In genomic region chr19:44753619-44753931, GRCh38 we compare ENCODE assay signal across 8 cellular contexts. TPM values are rescaled to one million over a fixed set of nuclear protein-coding genes. Genes with fewer than 3 reads are reported as not detected.
DNase-seq lines count a peak whose midpoint lies in the region; ATAC-seq and TF ChIP-seq lines count a peak whose summit lies in the region.

No MANE protein-coding gene starts in this region.

- DNase-seq in GM23338 (ENCODE audit: low spot score) (no peak), WERI-Rb-1 (no peak), fibroblast of the aortic adventitia (ENCODE audit: low read depth) (no peak), skeletal muscle cell (ENCODE audit: low read depth) (no peak), COR-L47 (lab: John Stamatoyannopoulos, UW) (no peak), cortex of kidney (lab: John Stamatoyannopoulos, UW) (no peak), NCI-H69 (lab: John Stamatoyannopoulos, UW) (no peak), GDM1 (lab: John Stamatoyannopoulos, UW) (no peak)

- peak overlapping the region; percentile 94 for H3K4me2 ChIP-seq in GM23338

- H4K20me1 ChIP-seq in GM23338 (replicated peaks; ENCODE audit: insufficient read depth) = no peaks in the 10 kb centered on the region

- H3K4me3 ChIP-seq in GM23338 (peak overlapping the region; percentile 72), WERI-Rb-1 (ENCODE audit: low read depth, low read length) (peak overlapping the region; percentile 65), fibroblast of the aortic adventitia (ENCODE audit: low read depth, low read length) (peak overlapping the region; percentile 70), skeletal muscle cell (ENCODE audit: low read depth, low read length) (peak overlapping the region; percentile 44)

- no peaks in the 10 kb centered on the region for H3K9me2 ChIP-seq in GM23338 (ENCODE audit: insufficient read depth)

- no peaks in the 10 kb centered on the region for H3K79me2 ChIP-seq in GM23338 (replicated peaks; ENCODE audit: insufficient read depth)

- H3K27ac Mint-ChIP-seq in GM23338 = no peak overlapping the region

- peaks cover 16% of the 10 kb centered on the region for H3F3A ChIP-seq in GM23338 (replicated peaks; ENCODE audit: low read depth)

- no peaks in the 10 kb centered on the region for H3K36me3 ChIP-seq in GM23338 (ENCODE audit: insufficient read depth)
- H3K36me3 ChIP-seq in WERI-Rb-1 = peaks cover 5% of the 10 kb centered on the region

- no peaks in the 10 kb centered on the region for H3K9me3 ChIP-seq in WERI-Rb-1 (ENCODE audit: severe bottlenecking)

- H3K4me1 Mint-ChIP-seq in GM23338 = peaks cover 30% of the 10 kb centered on the region

- H3K4me3 Mint-ChIP-seq in GM23338 = peak overlapping the region; percentile 72

- no peak overlapping the region for H3K27ac ChIP-seq in GM23338 (ENCODE audit: low read depth)
- peak overlapping the region; percentile 81 for H3K27ac ChIP-seq in WERI-Rb-1

- H2AFZ ChIP-seq in GM23338 = peak overlapping the region; percentile 96

- no peak for ATAC-seq in GM23338

- H3K4me1 ChIP-seq in GM23338 (ENCODE audit: insufficient read depth) = peaks cover 28% of the 10 kb centered on the region

- no peaks in the 10 kb centered on the region for H3K36me3 Mint-ChIP-seq in GM23338 (ENCODE audit: low read depth)

- H3K27me3 Mint-ChIP-seq in GM23338 (ENCODE audit: insufficient read depth, low read depth, poor library complexity) = peaks cover 89% of the 10 kb centered on the region

- no peak for TF ChIP-seq CTCF in GM23338 (conservative IDR thresholded peaks at IDR 0.05; ENCODE audit: low read depth in 2 of 2)
- TF ChIP-seq CTCF in WERI-Rb-1 (IDR thresholded peaks at IDR 0.05; ENCODE audit: low read depth, low read length) = no peak
- TF ChIP-seq CTCF in fibroblast of the aortic adventitia (IDR thresholded peaks at IDR 0.05; ENCODE audit: insufficient read depth, low read length) = no peak

- no peaks in the 10 kb centered on the region; the same call in 2 of the 3 replicates for H3K9me3 Mint-ChIP-seq in GM23338

- H3K27me3 ChIP-seq in GM23338 (ENCODE audit: insufficient read depth) (peaks cover 99% of the 10 kb centered on the region), WERI-Rb-1 (ENCODE audit: insufficient read depth, low read depth, severe bottlenecking) (no peaks in the 10 kb centered on the region)

TF ChIP-seq in GM23338, 12 proteins besides CTCF, POLR2A, EP300 and RAD21:
- TF ChIP-seq, protein P1, sequence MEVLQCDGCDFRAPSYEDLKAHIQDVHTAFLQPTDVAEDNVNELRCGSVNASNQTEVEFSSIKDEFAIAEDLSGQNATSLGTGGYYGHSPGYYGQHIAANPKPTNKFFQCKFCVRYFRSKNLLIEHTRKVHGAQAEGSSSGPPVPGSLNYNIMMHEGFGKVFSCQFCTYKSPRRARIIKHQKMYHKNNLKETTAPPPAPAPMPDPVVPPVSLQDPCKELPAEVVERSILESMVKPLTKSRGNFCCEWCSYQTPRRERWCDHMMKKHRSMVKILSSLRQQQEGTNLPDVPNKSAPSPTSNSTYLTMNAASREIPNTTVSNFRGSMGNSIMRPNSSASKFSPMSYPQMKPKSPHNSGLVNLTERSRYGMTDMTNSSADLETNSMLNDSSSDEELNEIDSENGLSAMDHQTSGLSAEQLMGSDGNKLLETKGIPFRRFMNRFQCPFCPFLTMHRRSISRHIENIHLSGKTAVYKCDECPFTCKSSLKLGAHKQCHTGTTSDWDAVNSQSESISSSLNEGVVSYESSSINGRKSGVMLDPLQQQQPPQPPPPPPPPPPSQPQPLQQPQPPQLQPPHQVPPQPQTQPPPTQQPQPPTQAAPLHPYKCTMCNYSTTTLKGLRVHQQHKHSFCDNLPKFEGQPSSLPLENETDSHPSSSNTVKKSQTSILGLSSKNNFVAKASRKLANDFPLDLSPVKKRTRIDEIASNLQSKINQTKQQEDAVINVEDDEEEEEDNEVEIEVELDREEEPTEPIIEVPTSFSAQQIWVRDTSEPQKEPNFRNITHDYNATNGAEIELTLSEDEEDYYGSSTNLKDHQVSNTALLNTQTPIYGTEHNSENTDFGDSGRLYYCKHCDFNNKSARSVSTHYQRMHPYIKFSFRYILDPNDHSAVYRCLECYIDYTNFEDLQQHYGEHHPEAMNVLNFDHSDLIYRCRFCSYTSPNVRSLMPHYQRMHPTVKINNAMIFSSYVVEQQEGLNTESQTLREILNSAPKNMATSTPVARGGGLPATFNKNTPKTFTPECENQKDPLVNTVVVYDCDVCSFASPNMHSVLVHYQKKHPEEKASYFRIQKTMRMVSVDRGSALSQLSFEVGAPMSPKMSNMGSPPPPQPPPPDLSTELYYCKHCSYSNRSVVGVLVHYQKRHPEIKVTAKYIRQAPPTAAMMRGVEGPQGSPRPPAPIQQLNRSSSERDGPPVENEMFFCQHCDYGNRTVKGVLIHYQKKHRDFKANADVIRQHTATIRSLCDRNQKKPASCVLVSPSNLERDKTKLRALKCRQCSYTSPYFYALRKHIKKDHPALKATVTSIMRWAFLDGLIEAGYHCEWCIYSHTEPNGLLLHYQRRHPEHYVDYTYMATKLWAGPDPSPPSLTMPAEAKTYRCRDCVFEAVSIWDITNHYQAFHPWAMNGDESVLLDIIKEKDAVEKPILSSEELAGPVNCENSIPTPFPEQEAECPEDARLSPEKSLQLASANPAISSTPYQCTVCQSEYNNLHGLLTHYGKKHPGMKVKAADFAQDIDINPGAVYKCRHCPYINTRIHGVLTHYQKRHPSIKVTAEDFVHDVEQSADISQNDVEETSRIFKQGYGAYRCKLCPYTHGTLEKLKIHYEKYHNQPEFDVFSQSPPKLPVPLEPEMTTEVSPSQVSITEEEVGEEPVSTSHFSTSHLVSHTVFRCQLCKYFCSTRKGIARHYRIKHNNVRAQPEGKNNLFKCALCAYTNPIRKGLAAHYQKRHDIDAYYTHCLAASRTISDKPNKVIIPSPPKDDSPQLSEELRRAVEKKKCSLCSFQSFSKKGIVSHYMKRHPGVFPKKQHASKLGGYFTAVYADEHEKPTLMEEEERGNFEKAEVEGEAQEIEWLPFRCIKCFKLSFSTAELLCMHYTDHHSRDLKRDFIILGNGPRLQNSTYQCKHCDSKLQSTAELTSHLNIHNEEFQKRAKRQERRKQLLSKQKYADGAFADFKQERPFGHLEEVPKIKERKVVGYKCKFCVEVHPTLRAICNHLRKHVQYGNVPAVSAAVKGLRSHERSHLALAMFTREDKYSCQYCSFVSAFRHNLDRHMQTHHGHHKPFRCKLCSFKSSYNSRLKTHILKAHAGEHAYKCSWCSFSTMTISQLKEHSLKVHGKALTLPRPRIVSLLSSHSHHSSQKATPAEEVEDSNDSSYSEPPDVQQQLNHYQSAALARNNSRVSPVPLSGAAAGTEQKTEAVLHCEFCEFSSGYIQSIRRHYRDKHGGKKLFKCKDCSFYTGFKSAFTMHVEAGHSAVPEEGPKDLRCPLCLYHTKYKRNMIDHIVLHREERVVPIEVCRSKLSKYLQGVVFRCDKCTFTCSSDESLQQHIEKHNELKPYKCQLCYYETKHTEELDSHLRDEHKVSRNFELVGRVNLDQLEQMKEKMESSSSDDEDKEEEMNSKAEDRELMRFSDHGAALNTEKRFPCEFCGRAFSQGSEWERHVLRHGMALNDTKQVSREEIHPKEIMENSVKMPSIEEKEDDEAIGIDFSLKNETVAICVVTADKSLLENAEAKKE (CRISPR knock-in tag; IDR thresholded peaks at IDR 0.05) = no peak
- TF ChIP-seq REST (IDR thresholded peaks at IDR 0.05; ENCODE audit: unreplicated experiment) (no peak), ZNF114 (CRISPR knock-in tag; IDR thresholded peaks at IDR 0.05) (no peak), POLR2AphosphoS5 (IDR thresholded peaks at IDR 0.05; ENCODE audit: low read depth) (no peak)
TF ChIP-seq in GM23338: peak in this region for 0.

RNA-seq across cellular contexts. Expression of gene BCL3, which starts 5.1 kb away (rescaled TPM):
- total RNA-seq in GM23338 (2014; rRNA removed; shearing (Covaris generic)) = 0.62 and 1.4 TPM in 2 replicates
- polyA plus RNA-seq in GM23338 (2016; fragmentation: Nextera tagmentation; extraction: Ambion mirVana) = 3.3 and 4.1 TPM in 2 replicates
- total RNA-seq in fibroblast of the aortic adventitia (ENCODE audit: low replicate concordance) = 3.8 and 13.4 TPM in 2 replicates

RNA-seq across cellular contexts. Expression of gene CBLC, which starts 24.1 kb away (rescaled TPM):
- total RNA-seq in GM23338 (2014; rRNA removed; shearing (Covaris generic)) = 27.1 and 29.3 TPM in 2 replicates
- 13.8 and 14.5 TPM in 2 replicates for polyA plus RNA-seq in GM23338 (2016; fragmentation: Nextera tagmentation; extraction: Ambion mirVana)
- not detected in 2 replicates for total RNA-seq in fibroblast of the aortic adventitia (ENCODE audit: low replicate concordance)

RNA-seq across cellular contexts. Expression of gene CEACAM16, which starts 54.6 kb away (rescaled TPM):
- total RNA-seq in GM23338 (2014; rRNA removed; shearing (Covaris generic)) = not detected in 2 replicates
- polyA plus RNA-seq in GM23338 (2016; fragmentation: Nextera tagmentation; extraction: Ambion mirVana) = not detected in 2 replicates
- total RNA-seq in fibroblast of the aortic adventitia (ENCODE audit: low replicate concordance) = not detected in 2 replicates

RNA-seq across cellular contexts. Expression of gene BCAM, which starts 55.3 kb away (rescaled TPM):
- total RNA-seq in GM23338 (2014; rRNA removed; shearing (Covaris generic)) = 80.5 and 100 TPM in 2 replicates
- polyA plus RNA-seq in GM23338 (2016; fragmentation: Nextera tagmentation; extraction: Ambion mirVana) = 33.3 and 36.9 TPM in 2 replicates
- 5.9 and 24.2 TPM in 2 replicates for total RNA-seq in fibroblast of the aortic adventitia (ENCODE audit: low replicate concordance)

Comparison
In these comparisons a context has a peak if more than half of its experiments do, and no peak if none do; other contexts are left out.
1. RNA of gene CBLC, which starts 24.1 kb away (total RNA-seq): 27.1 to 29.3 TPM in GM23338; not detected in fibroblast of the aortic adventitia; every median in the first group is over 10 times any median in the second.
2. Peak in every context shown above with its lines, with median percentiles within 50 percentile points of each other: H3K4me3 ChIP-seq.